1 cellular context compared by ENCODE assay signal in the genomic region with DNA sequence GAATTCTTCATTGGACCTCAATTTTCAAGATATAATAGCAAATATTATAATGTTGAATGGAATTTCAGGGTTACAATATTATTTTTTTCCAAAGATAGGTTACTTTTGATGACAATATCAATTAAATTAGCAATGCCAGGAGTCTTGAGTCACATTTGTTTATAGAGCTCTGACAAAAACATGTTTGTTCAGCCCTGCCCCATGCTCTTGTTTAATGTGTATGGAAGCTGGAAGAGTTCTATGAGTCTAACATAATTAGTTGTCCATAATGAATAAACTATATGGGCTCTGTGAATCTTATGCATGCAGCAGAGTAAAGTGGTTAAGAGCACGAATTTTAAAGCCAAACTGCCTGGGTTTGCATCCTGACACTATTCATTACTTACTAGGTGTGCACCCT.
TF ChIP-seq lines count a peak whose summit lies in the region.

No MANE protein-coding gene starts in this region.

TF ChIP-seq in HepG2, 621 proteins besides CTCF, POLR2A, EP300 and RAD21:
- TF ChIP-seq, protein P1, sequence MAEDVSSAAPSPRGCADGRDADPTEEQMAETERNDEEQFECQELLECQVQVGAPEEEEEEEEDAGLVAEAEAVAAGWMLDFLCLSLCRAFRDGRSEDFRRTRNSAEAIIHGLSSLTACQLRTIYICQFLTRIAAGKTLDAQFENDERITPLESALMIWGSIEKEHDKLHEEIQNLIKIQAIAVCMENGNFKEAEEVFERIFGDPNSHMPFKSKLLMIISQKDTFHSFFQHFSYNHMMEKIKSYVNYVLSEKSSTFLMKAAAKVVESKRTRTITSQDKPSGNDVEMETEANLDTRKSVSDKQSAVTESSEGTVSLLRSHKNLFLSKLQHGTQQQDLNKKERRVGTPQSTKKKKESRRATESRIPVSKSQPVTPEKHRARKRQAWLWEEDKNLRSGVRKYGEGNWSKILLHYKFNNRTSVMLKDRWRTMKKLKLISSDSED (CRISPR knock-in tag; IDR thresholded peaks at IDR 0.05): no peak
- TF ChIP-seq PRDM4 (CRISPR knock-in tag; IDR thresholded peaks at IDR 0.05; ENCODE audit: borderline replicate concordance) (no peak), BRD4 (CRISPR knock-in tag; IDR thresholded peaks at IDR 0.05) (no peak), ZFP82 (CRISPR knock-in tag; IDR thresholded peaks at IDR 0.05; ENCODE audit: borderline replicate concordance) (no peak), CBX1 (IDR thresholded peaks at IDR 0.05; ENCODE audit: low read depth) (no peak), ZNF124 (CRISPR knock-in tag; IDR thresholded peaks at IDR 0.05) (no peak), ZBTB33 (CRISPR knock-in tag; IDR thresholded peaks at IDR 0.05) (no peak), GABPA (IDR thresholded peaks at IDR 0.05; ENCODE audit: low read depth, low read length) (no peak), GABPA (CRISPR knock-in tag; IDR thresholded peaks at IDR 0.05; ENCODE audit: low read depth) (no peak), ZBTB42 (CRISPR knock-in tag; IDR thresholded peaks at IDR 0.05) (no peak), ZNF777 (CRISPR knock-in tag; IDR thresholded peaks at IDR 0.05) (no peak), ZBTB20 (CRISPR knock-in tag; IDR thresholded peaks at IDR 0.05; ENCODE audit: borderline replicate concordance, low read depth) (no peak), GZF1 (CRISPR knock-in tag; IDR thresholded peaks at IDR 0.05) (no peak)
- TF ChIP-seq, protein P2, sequence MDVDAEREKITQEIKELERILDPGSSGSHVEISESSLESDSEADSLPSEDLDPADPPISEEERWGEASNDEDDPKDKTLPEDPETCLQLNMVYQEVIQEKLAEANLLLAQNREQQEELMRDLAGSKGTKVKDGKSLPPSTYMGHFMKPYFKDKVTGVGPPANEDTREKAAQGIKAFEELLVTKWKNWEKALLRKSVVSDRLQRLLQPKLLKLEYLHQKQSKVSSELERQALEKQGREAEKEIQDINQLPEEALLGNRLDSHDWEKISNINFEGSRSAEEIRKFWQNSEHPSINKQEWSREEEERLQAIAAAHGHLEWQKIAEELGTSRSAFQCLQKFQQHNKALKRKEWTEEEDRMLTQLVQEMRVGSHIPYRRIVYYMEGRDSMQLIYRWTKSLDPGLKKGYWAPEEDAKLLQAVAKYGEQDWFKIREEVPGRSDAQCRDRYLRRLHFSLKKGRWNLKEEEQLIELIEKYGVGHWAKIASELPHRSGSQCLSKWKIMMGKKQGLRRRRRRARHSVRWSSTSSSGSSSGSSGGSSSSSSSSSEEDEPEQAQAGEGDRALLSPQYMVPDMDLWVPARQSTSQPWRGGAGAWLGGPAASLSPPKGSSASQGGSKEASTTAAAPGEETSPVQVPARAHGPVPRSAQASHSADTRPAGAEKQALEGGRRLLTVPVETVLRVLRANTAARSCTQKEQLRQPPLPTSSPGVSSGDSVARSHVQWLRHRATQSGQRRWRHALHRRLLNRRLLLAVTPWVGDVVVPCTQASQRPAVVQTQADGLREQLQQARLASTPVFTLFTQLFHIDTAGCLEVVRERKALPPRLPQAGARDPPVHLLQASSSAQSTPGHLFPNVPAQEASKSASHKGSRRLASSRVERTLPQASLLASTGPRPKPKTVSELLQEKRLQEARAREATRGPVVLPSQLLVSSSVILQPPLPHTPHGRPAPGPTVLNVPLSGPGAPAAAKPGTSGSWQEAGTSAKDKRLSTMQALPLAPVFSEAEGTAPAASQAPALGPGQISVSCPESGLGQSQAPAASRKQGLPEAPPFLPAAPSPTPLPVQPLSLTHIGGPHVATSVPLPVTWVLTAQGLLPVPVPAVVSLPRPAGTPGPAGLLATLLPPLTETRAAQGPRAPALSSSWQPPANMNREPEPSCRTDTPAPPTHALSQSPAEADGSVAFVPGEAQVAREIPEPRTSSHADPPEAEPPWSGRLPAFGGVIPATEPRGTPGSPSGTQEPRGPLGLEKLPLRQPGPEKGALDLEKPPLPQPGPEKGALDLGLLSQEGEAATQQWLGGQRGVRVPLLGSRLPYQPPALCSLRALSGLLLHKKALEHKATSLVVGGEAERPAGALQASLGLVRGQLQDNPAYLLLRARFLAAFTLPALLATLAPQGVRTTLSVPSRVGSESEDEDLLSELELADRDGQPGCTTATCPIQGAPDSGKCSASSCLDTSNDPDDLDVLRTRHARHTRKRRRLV (CRISPR knock-in tag; IDR thresholded peaks at IDR 0.05): no peak
- TF ChIP-seq, protein P3, sequence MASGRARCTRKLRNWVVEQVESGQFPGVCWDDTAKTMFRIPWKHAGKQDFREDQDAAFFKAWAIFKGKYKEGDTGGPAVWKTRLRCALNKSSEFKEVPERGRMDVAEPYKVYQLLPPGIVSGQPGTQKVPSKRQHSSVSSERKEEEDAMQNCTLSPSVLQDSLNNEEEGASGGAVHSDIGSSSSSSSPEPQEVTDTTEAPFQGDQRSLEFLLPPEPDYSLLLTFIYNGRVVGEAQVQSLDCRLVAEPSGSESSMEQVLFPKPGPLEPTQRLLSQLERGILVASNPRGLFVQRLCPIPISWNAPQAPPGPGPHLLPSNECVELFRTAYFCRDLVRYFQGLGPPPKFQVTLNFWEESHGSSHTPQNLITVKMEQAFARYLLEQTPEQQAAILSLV (CRISPR knock-in tag; IDR thresholded peaks at IDR 0.05; ENCODE audit: borderline replicate concordance): no peak
TF ChIP-seq in HepG2: peak in this region for 0.
